8 cellular contexts compared by ENCODE assay signal in genomic region chr1:193121616-193122593, GRCh38. TPM values are rescaled to one million over a fixed set of nuclear protein-coding genes. Genes with fewer than 3 reads are reported as not detected.
DNase-seq lines count a peak whose midpoint lies in the region; ATAC-seq and TF ChIP-seq lines count a peak whose summit lies in the region.

Gene CDC73, plus strand, starts transcription at chr1:193122031. Its CDS starts 170 bp downstream, at chr1:193122201.

- intact Hi-C loops in activated CD4-positive, alpha-beta T cell treated with anti-CD3 and anti-CD28 coated beads, Interleukin-2, amount 10 ng/mL, durations not matched to agents 24 days and 14 days (cut with micrococcal nuclease), result loop anchor here (1.0 to 10.0 kb wide), 7 partner anchors 17 to 1173 kb away; partner anchors contain the start of genes GLRX2, RGS2, RO60 and UCHL5
- intact Hi-C loops in left lung (cut with DNase I), result no loop called here

- ATAC-seq in GM19328 (IDR thresholded peaks at IDR 0.05; ENCODE audit: unreplicated experiment) (peak; percentile 92), HG03520 (IDR thresholded peaks at IDR 0.05; ENCODE audit: unreplicated experiment) (peak; percentile 92), left lung (peak; percentile 99)

- H3K4me1 Mint-ChIP-seq in activated CD4-positive, alpha-beta T cell treated with anti-CD3 and anti-CD28 coated beads, Interleukin-2, amount 10 ng/mL, durations not matched to agents 24 days and 14 days, result peaks cover 43% of the 10 kb centered on the region

- H3K9me3 ChIP-seq in left lung, result no peaks in the 10 kb centered on the region

- peak within 1 kb of the TSS; percentile 95 for H3K27ac Mint-ChIP-seq in activated CD4-positive, alpha-beta T cell treated with anti-CD3 and anti-CD28 coated beads, Interleukin-2, amount 10 ng/mL, durations not matched to agents 24 days and 14 days

- peak; percentile 82 for DNase-seq in NCI-H526 treated with DMSO at 0.1 percent for 48 hours (lab: John Stamatoyannopoulos, UW)
- DNase-seq in activated CD4-positive, alpha-beta T cell treated with anti-CD3 and anti-CD28 coated beads, Interleukin-2, amount 10 ng/mL, durations not matched to agents 24 days and 14 days, result peak; percentile 99
- peak; percentile 99 for DNase-seq in coronary artery (ENCODE audit: low spot score)
- DNase-seq in left lung, result peak; percentile 97 to 100
- peak; percentile 99 for DNase-seq in stimulated activated CD4-positive, alpha-beta T cell treated with anti-CD3 and anti-CD28 coated beads, Interleukin-2, amount 100 ng/mL, for 48 hours

- H3K4me3 Mint-ChIP-seq in activated CD4-positive, alpha-beta T cell treated with anti-CD3 and anti-CD28 coated beads, Interleukin-2, amount 10 ng/mL, durations not matched to agents 24 days and 14 days, result peak within 1 kb of the TSS; percentile 100

- H3K27me3 ChIP-seq in left lung, result no peaks in the 10 kb centered on the region

- peaks cover 10% of the 10 kb centered on the region for H3K27me3 Mint-ChIP-seq in activated CD4-positive, alpha-beta T cell treated with anti-CD3 and anti-CD28 coated beads, Interleukin-2, amount 10 ng/mL, durations not matched to agents 24 days and 14 days

- peaks cover 17% of the 10 kb centered on the region for H3K36me3 Mint-ChIP-seq in activated CD4-positive, alpha-beta T cell treated with anti-CD3 and anti-CD28 coated beads, Interleukin-2, amount 10 ng/mL, durations not matched to agents 24 days and 14 days (ENCODE audit: low read depth)

- no peaks in the 10 kb centered on the region for H3K9me3 Mint-ChIP-seq in activated CD4-positive, alpha-beta T cell treated with anti-CD3 and anti-CD28 coated beads, Interleukin-2, amount 10 ng/mL, durations not matched to agents 24 days and 14 days

- H3K36me3 ChIP-seq in left lung, result peaks cover 0 to 14% of the 10 kb centered on the region in 2 donors

- H3K4me3 ChIP-seq in coronary artery (peak within 1 kb of the TSS; percentile 79), left lung (peak within 1 kb of the TSS; percentile 77 to 80)

- H3K4me1 ChIP-seq in left lung, result peaks cover 0 to 29% of the 10 kb centered on the region in 2 donors

- TF ChIP-seq CTCF in C4-2B (conservative IDR thresholded peaks at IDR 0.05), result peak; percentile 96
- peak; percentile 85 for TF ChIP-seq CTCF in coronary artery (IDR thresholded peaks at IDR 0.05)
- peak; percentile 87 to 97 for TF ChIP-seq CTCF in left lung (IDR thresholded peaks at IDR 0.05)

- H3K27ac ChIP-seq in C4-2B (peak within 1 kb of the TSS; percentile 90), coronary artery (peak within 1 kb of the TSS; percentile 93 to 98), left lung (peak within 1 kb of the TSS; percentile 97 to 98)

RNA-seq across cellular contexts. Expression of gene CDC73, which starts in this region (rescaled TPM):
- total RNA-seq in activated CD4-positive, alpha-beta T cell treated with anti-CD3 and anti-CD28 coated beads, Interleukin-2, amount 10 ng/mL, durations not matched to agents 24 days and 14 days, result 55.2 and 56.0 TPM in 2 replicates
- 10 to 100 TPM; 48.1 to 56.4 TPM for total RNA-seq in left lung

Comparison
In these comparisons a context has a peak if more than half of its experiments do, and no peak if none do; other contexts are left out.
1. Peak in every context shown above with its lines: DNase-seq, ATAC-seq, H3K4me3 ChIP-seq and H3K27ac ChIP-seq.